In the genomic region with DNA sequence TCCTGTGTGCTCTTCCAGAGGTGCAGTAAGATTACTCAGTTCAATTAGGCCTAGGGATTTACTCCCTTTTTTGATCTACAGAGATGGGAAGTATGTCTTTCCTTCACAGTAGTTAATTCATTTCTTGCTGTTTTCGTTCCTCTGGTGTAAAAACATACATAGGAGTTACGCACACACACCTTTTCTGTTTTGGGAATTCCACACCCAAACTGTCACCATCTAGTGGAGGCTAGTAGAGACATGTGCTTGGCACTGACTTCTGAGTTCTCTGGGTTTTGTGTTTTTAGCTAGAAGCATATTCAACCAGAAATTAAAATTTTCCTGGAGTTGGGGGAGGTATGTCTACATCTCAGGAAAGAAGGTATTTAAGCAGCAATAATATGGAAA, we compare ENCODE assay signal across 8 cellular contexts. TPM values are rescaled to one million over a fixed set of nuclear protein-coding genes. Genes with fewer than 3 reads are reported as not detected.
A peak's percentile ranks its signal among the peaks of the same experiment; 100 is the strongest.
DNase-seq lines count a peak whose midpoint lies in the region; ATAC-seq and TF ChIP-seq lines count a peak whose summit lies in the region.

No MANE protein-coding gene starts in this region.

- ATAC-seq in HG02763 (IDR thresholded peaks at IDR 0.05; ENCODE audit: unreplicated experiment) = no peak
- ATAC-seq in GM18868 (IDR thresholded peaks at IDR 0.05; ENCODE audit: unreplicated experiment) = no peak

- H3K36me3 ChIP-seq in hepatocyte (replicated peaks; ENCODE audit: insufficient read depth, low read depth) (no peaks in the 10 kb centered on the region), spleen (no peaks in the 10 kb centered on the region)

- H3K4me2 ChIP-seq in hepatocyte = peak overlapping the region; percentile 93

- peaks cover 66% of the 10 kb centered on the region for H3K4me1 Mint-ChIP-seq in activated T-cell treated with anti-CD3 and anti-CD28 coated beads, Interleukin-2, amount 50 U/mL, for 24 hours (ENCODE audit: low read depth)

- peak overlapping the region; percentile 95 for H3K27ac Mint-ChIP-seq in activated T-cell treated with anti-CD3 and anti-CD28 coated beads, Interleukin-2, amount 50 U/mL, for 24 hours

- H3K4me3 ChIP-seq in hepatocyte (peak overlapping the region; percentile 98), spleen (peak overlapping the region; percentile 56 to 90 (median 78))

- H3K9me2 ChIP-seq in hepatocyte (replicated peaks; ENCODE audit: insufficient read depth) = no peaks in the 10 kb centered on the region

- 27% methylated on average over 2 of the region's 2 CpGs for WGBS in hepatocyte (ENCODE audit: low lambda C conversion rate, missing lambda C conversion rate)
- WGBS in spleen, 5 donors = 11 to 26% (median 18%) methylated on average over 2 of the region's 2 CpGs

- H3K9me3 ChIP-seq in hepatocyte (ENCODE audit: low read depth) = no peaks in the 10 kb centered on the region
- H3K9me3 ChIP-seq in spleen = no peaks in the 10 kb centered on the region

- peak; percentile 68 for TF ChIP-seq CTCF in VCaP (conservative IDR thresholded peaks at IDR 0.05)
- TF ChIP-seq CTCF in hepatocyte (IDR thresholded peaks at IDR 0.05; ENCODE audit: poor library complexity) = peak; percentile 25
- no peak for TF ChIP-seq CTCF in spleen (IDR thresholded peaks at IDR 0.05 in 8 of 11, conservative IDR thresholded peaks at IDR 0.05 in 3 of 11)

- H3K27me3 ChIP-seq in hepatocyte = no peaks in the 10 kb centered on the region
- H3K27me3 ChIP-seq in spleen (replicated peaks in 1 of 7) = no peaks in the 10 kb centered on the region

- no peak for DNase-seq in activated T-cell treated with anti-CD3 and anti-CD28 coated beads, Interleukin-2, amount 50 U/mL, for 24 hours
- no peak for DNase-seq in activated T-cell treated with anti-CD3 and anti-CD28 coated beads, Interleukin-2, amount 50 U/mL, for 48 hours
- DNase-seq in hepatocyte (ENCODE audit: low spot score) (no peak), spleen (no peak), SKM-1 (lab: John Stamatoyannopoulos, UW; ENCODE audit: unreplicated experiment) (no peak)

- H3K27ac ChIP-seq in VCaP (peak overlapping the region; percentile 83), hepatocyte (peak overlapping the region; percentile 98), spleen (peak overlapping the region; percentile 95 to 100 (median 98))

- TF ChIP-seq POLR2A in spleen (IDR thresholded peaks at IDR 0.05) = no peak

- no peaks in the 10 kb centered on the region for H3K9me3 Mint-ChIP-seq in activated T-cell treated with anti-CD3 and anti-CD28 coated beads, Interleukin-2, amount 50 U/mL, for 24 hours

- intact Hi-C loops in spleen (cut with DNase I; ENCODE audit: low total_unique reads) = no loop called here

- H4K20me1 ChIP-seq in hepatocyte (ENCODE audit: insufficient read depth, poor library complexity, severe bottlenecking) = peaks cover 45% of the 10 kb centered on the region

- H2AFZ ChIP-seq in hepatocyte = peak overlapping the region; percentile 38

- H3K4me3 Mint-ChIP-seq in activated T-cell treated with anti-CD3 and anti-CD28 coated beads, Interleukin-2, amount 50 U/mL, for 24 hours = peak overlapping the region; percentile 89

- H3K79me2 ChIP-seq in hepatocyte = peaks cover 62% of the 10 kb centered on the region

- H3K36me3 Mint-ChIP-seq in activated T-cell treated with anti-CD3 and anti-CD28 coated beads, Interleukin-2, amount 50 U/mL, for 24 hours (ENCODE audit: low read depth) = peaks cover 57% of the 10 kb centered on the region

- H3K4me1 ChIP-seq in hepatocyte (ENCODE audit: insufficient read depth) = peaks cover 52% of the 10 kb centered on the region
- peaks cover 58 to 73% (median 69%) of the 10 kb centered on the region in 6 donors for H3K4me1 ChIP-seq in spleen

- no peaks in the 10 kb centered on the region for H3K27me3 Mint-ChIP-seq in activated T-cell treated with anti-CD3 and anti-CD28 coated beads, Interleukin-2, amount 50 U/mL, for 24 hours

RNA-seq across cellular contexts. Expression of a gene that starts 1.4 kb away (rescaled TPM):
- 16.2 and 28.4 TPM in 2 replicates for total RNA-seq in hepatocyte
- 15.7 and 16.3 TPM in 2 replicates for polyA plus RNA-seq in hepatocyte
- total RNA-seq in spleen = 100 to 1,000 TPM in 3 of 7 donors, 10 to 100 TPM in 4; 76.1 to 120 (median 96.1) TPM
- polyA plus RNA-seq in spleen = 10 to 100 TPM; 10.7 to 20.4 (median 11.3) TPM

RNA-seq across cellular contexts. Expression of a gene that starts 38.1 kb away (rescaled TPM):
- total RNA-seq in hepatocyte (0.23 TPM in 1 of 2 replicates, not detected in the other), spleen (not detected)
- polyA plus RNA-seq in hepatocyte (not detected in 2 replicates), spleen (not detected)

Comparison
In these comparisons a context has a peak if more than half of its experiments do, and no peak if none do; other contexts are left out.
1. CTCF ChIP-seq: peak in VCaP (single experiment) and hepatocyte (single experiment); none in spleen (0 of 11).
2. Peak in every context shown above with its lines, with median percentiles within 50 percentile points of each other: H3K27ac ChIP-seq.